In the genomic region with DNA sequence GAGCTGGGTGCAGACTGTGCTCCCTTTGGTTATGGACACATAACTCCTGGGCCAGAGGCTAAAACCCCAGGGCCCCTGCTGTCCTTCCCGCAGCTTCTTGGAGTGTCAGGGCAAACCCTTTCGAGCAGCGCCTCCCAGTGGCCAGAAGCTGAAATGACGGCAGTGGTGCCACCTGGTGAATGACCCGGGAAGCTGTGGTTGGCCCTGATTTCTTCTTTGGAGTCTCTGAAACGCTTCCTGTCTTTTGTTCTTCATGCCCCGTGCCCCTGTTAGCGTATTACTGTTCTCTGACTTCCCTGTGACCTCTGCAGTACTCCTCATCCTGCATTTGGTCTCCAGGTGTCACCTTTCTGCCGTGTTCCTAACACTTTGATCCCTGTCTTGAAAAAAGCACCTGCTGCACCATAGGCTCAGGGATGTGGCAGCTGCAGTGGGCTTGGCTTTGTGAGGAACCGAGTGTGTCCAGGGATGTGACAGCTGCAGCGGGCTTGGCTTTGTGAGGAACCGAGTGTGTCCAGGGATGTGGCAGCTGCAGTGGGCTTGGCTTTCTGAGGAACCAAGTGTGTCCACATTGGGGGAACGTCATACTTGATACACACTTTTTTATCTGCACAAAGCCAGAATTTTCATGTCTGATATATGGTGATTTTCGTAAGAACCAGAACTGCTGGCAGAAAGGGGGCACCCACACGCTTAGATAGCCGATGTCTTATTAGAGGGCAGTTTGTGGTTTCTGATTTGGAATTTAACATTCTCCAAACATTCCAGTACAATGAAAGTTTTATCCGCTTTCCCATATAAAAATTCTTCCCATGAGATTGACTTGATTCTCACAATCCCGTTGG, we compare ENCODE assay signal across 8 cellular contexts.
DNase-seq lines count a peak whose midpoint lies in the region; TF ChIP-seq lines count a peak whose summit lies in the region.
"Not testable (repeated sequence)": the region's sequence is repeated elsewhere in the genome, so short reads cannot be mapped to it uniquely, and the experiment has no call there.

No MANE protein-coding gene starts in this region.

- POLR2A ChIA-PET in activated CD4-positive, alpha-beta memory T cell treated with anti-CD3 and anti-CD28 coated beads for 36 hours (lab: Charles Lee); MCF 10A (lab: Yijun Ruan, JAX): not testable (repeated sequence)

- not testable (repeated sequence) for H3K27me3 ChIP-seq in OCI-LY1 (ENCODE audit: insufficient read depth, low read length); cardiac muscle cell; neural cell (ENCODE audit: insufficient read depth, low read depth, low read length)

- not testable (repeated sequence) for H3F3A ChIP-seq in OCI-LY1 (ENCODE audit: insufficient read depth, low read length); neural cell (ENCODE audit: insufficient read depth, low read length, poor library complexity, severe bottlenecking)

- CTCF ChIA-PET in activated CD4-positive, alpha-beta memory T cell treated with anti-CD3 and anti-CD28 coated beads for 36 hours (lab: Charles Lee) = interaction anchor here (0.6 to 2.0 kb wide), 4 partner anchors 36 to 230 kb away, joined by 3 to 5 read pairs (median 4); no protein-coding TSS in a partner anchor
- CTCF ChIA-PET in MCF 10A (lab: Yijun Ruan, JAX) = interaction anchor here (0.9 to 1.9 kb wide), 3 partner anchors 9 to 230 kb away, joined by 3 to 4 read pairs (median 3); no protein-coding TSS in a partner anchor

- not testable (repeated sequence) for H3K4me1 Mint-ChIP-seq in activated CD4-positive, alpha-beta memory T cell treated with anti-CD3 and anti-CD28 coated beads for 36 hours (ENCODE audit: low read depth); MCF 10A (ENCODE audit: insufficient read depth, unreplicated experiment)

- H3K4me3 Mint-ChIP-seq in activated CD4-positive, alpha-beta memory T cell treated with anti-CD3 and anti-CD28 coated beads for 36 hours; MCF 10A (ENCODE audit: unreplicated experiment): not testable (repeated sequence)

- peaks cover 17% of the 10 kb centered on the region for H3K36me3 Mint-ChIP-seq in activated CD4-positive, alpha-beta memory T cell treated with anti-CD3 and anti-CD28 coated beads for 36 hours
- peaks cover 23% of the 10 kb centered on the region for H3K36me3 Mint-ChIP-seq in MCF 10A (ENCODE audit: insufficient read depth, unreplicated experiment)

- not testable (repeated sequence) for H4K20me1 ChIP-seq in OCI-LY1 (ENCODE audit: insufficient read depth, low read length); neural cell (ENCODE audit: insufficient read depth)

- H3K9me2 ChIP-seq in OCI-LY1 (ENCODE audit: low read depth, low read length); neural cell (ENCODE audit: insufficient read depth, low read length): not testable (repeated sequence)

- TSS peak; percentile 6 for BruUV-seq in MCF 10A (replicated peaks; lab: Mats Ljungman, UMichigan)

- TF ChIP-seq RAD21 in neural cell (conservative IDR thresholded peaks at IDR 0.05) = peak; percentile 51

- intact Hi-C loops in activated CD4-positive, alpha-beta memory T cell treated with anti-CD3 and anti-CD28 coated beads for 36 hours (cut with micrococcal nuclease) = loop anchor here (10.0 kb wide), 1 partner anchor 168 kb away; no protein-coding TSS in a partner anchor
- intact Hi-C loops in MCF 10A (cut with micrococcal nuclease) = not testable (repeated sequence)

- H3K27ac Mint-ChIP-seq in activated CD4-positive, alpha-beta memory T cell treated with anti-CD3 and anti-CD28 coated beads for 36 hours; MCF 10A (ENCODE audit: low read depth, unreplicated experiment): not testable (repeated sequence)

- not testable (repeated sequence) for H3K4me2 ChIP-seq in OCI-LY1 (ENCODE audit: low read length); neural cell (ENCODE audit: low read length)

- peak; percentile 82 for TF ChIP-seq CTCF in C4-2B (conservative IDR thresholded peaks at IDR 0.05)
- TF ChIP-seq CTCF in HFF-Myc (IDR thresholded peaks at IDR 0.05; ENCODE audit: low read depth, low read length, missing control alignments) = peak; percentile 67
- peak; percentile 64 for TF ChIP-seq CTCF in OCI-LY1 (IDR thresholded peaks at IDR 0.05; ENCODE audit: low read length)
- TF ChIP-seq CTCF in MCF 10A (IDR thresholded peaks at IDR 0.05; ENCODE audit: unreplicated experiment) = peak; percentile 37
- peak; percentile 65 for TF ChIP-seq CTCF in cardiac muscle cell (IDR thresholded peaks at IDR 0.05; ENCODE audit: low read depth, low read length)
- peak; percentile 73 for TF ChIP-seq CTCF in neural cell (IDR thresholded peaks at IDR 0.05; ENCODE audit: poor library complexity, severe bottlenecking)

- not testable (repeated sequence) for H3K27me3 Mint-ChIP-seq in activated CD4-positive, alpha-beta memory T cell treated with anti-CD3 and anti-CD28 coated beads for 36 hours; MCF 10A (ENCODE audit: insufficient read depth, unreplicated experiment)

- DNase-seq in HFF-Myc (ENCODE audit: extremely low read depth, low read depth); MCF 10A (ENCODE audit: unreplicated experiment); cardiac muscle cell (ENCODE audit: low read depth in 1 of 2, low spot score in 1 of 2): not testable (repeated sequence)
- peak; percentile 70 for DNase-seq in activated CD4-positive, alpha-beta memory T cell treated with anti-CD3 and anti-CD28 coated beads for 36 hours
- peak in 5 of 6 experiments; percentile 10 to 41 (median 23) for DNase-seq in stimulated activated naive CD4-positive, alpha-beta T cell (lab: John Stamatoyannopoulos, UW)

- H3K9ac ChIP-seq in OCI-LY1 (ENCODE audit: low read length); neural cell (ENCODE audit: low read length): not testable (repeated sequence)

- not testable (repeated sequence) for H3K9me3 ChIP-seq in OCI-LY1 (ENCODE audit: low read length); cardiac muscle cell (ENCODE audit: low read depth); neural cell (ENCODE audit: low read length)

- H3K27ac ChIP-seq in C4-2B; OCI-LY1 (ENCODE audit: low read depth, low read length, poor library complexity, severe bottlenecking); cardiac muscle cell; neural cell (ENCODE audit: low read length): not testable (repeated sequence)

- not testable (repeated sequence) for H3K9me3 Mint-ChIP-seq in activated CD4-positive, alpha-beta memory T cell treated with anti-CD3 and anti-CD28 coated beads for 36 hours; MCF 10A (ENCODE audit: unreplicated experiment)

- not testable (repeated sequence) for H3K4me3 ChIP-seq in HFF-Myc (replicated peaks; ENCODE audit: low read depth, low read length); OCI-LY1 (ENCODE audit: low read depth, low read length, poor library complexity, severe bottlenecking); cardiac muscle cell; neural cell (ENCODE audit: low read length)

- TF ChIP-seq EP300 in neural cell (conservative IDR thresholded peaks at IDR 0.05; ENCODE audit: poor library complexity, severe bottlenecking) = not testable (repeated sequence)

- H2AFZ ChIP-seq in OCI-LY1 (ENCODE audit: low read length); neural cell (ENCODE audit: low read depth, low read length): not testable (repeated sequence)

- H3K36me3 ChIP-seq in OCI-LY1 (ENCODE audit: insufficient read depth, low read length); cardiac muscle cell; neural cell (ENCODE audit: insufficient read depth, low read length): not testable (repeated sequence)

- H3K4me1 ChIP-seq in OCI-LY1 (ENCODE audit: insufficient read depth, low read length, severe bottlenecking); cardiac muscle cell (ENCODE audit: low read depth): not testable (repeated sequence)

- not testable (repeated sequence) for H3K79me2 ChIP-seq in OCI-LY1 (ENCODE audit: insufficient read depth, low read length); neural cell (replicated peaks; ENCODE audit: insufficient read depth, low read length)

TF ChIP-seq in neural cell, 6 proteins besides CTCF, POLR2A, EP300 and RAD21:
- peak; percentile 68 for TF ChIP-seq SMC3 (conservative IDR thresholded peaks at IDR 0.05; ENCODE audit: poor library complexity)
TF ChIP-seq in neural cell: peak in this region for 1; not testable (repeated sequence) for 5.
